Comparison of ENCODE assay signal across 20 cellular contexts in the genomic region with DNA sequence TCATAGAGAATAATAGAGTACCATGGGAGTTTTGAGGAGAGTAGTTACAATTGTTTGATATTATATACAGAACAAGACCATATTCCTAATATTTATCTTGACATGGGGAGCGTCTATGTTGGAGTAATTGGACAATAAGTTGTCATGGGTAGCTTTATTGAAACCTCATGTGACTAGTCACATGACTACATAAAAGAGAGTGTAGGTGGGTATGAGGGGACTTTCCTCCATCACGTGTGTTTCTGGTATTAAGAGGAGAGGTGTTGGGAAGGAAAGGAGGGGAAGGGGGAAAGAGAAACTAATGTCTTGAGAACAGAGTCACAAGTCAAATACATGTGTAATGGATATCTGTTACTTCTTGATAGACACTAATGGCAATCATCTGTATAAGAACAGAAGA. TPM values are rescaled to one million over a fixed set of nuclear protein-coding genes. Genes with fewer than 3 reads are reported as not detected.
DNase-seq lines count a peak whose midpoint lies in the region; ATAC-seq, FAIRE-seq and TF ChIP-seq lines count a peak whose summit lies in the region.
"Had no signal": no experiment of that assay in that cellular context is flagged by ENCODE, and none has a peak within 500 bp of the region (broad histone marks: within the 10 kb centered on the region; RNA-seq: fewer than 3 reads in every experiment).

No MANE protein-coding gene starts in this region.

- DNase-seq in HepG2 (ENCODE audit: low spot score) (no peak), right lobe of liver (no peak), RWPE2 (ENCODE audit: low spot score) (no peak), foreskin keratinocyte (no peak), tibial artery (no peak), NCI-H1417 (lab: John Stamatoyannopoulos, UW) (no peak)
- no peak for DNase-seq in stimulated activated CD4-positive, alpha-beta T cell treated with anti-CD3 and anti-CD28 coated beads, Interleukin-15, amount 100 ng/mL, for 24 hours
- DNase-seq: DMS79, GM23248, HCEC 1CT, KBM-7, NCI-H187 treated with DMSO at 0.1 percent for 48 hours, NCI-H2227 treated with DMSO at 0.1 percent for 48 hours, NCI-H510A treated with DMSO at 0.1 percent for 48 hours, NCI-H774, RPMI8226, SIG-M5 had no signal

- H3K4me3 ChIP-seq in HepG2 (replicated peaks in 1 of 3; ENCODE audit: insufficient read depth in 1 of 3, low read depth in 2 of 3, low read length in 3 of 3) = no peak overlapping the region
- no peak overlapping the region for H3K4me3 ChIP-seq in right lobe of liver
- H3K4me3 ChIP-seq in RWPE2 (ENCODE audit: severe bottlenecking) = no peak overlapping the region
- no peak overlapping the region for H3K4me3 ChIP-seq in tibial artery
- H3K4me3 ChIP-seq: BLaER1 treated with 17β-estradiol and CSF1 and Interleukin-3, amounts not matched to agents 10 nM and 100 nM; GM23248 had no signal

- no peak overlapping the region for H2AFZ ChIP-seq in HepG2 (ENCODE audit: low read length)
- H2AFZ ChIP-seq: GM23248 had no signal

- intact Hi-C loops in HepG2 (cut with micrococcal nuclease; ENCODE audit: unreplicated experiment) = loop anchor here (5.0 kb wide), 1 partner anchor 32 kb away; no protein-coding TSS in a partner anchor
- intact Hi-C loops in right lobe of liver (cut with DNase I) = no loop called here
- intact Hi-C loops in tibial artery (cut with DNase I; ENCODE audit: low total_unique reads) = no loop called here

- TF ChIP-seq CTCF in HepG2 (CRISPR knock-in tag; IDR thresholded peaks at IDR 0.05) = no peak
- no peak for TF ChIP-seq CTCF in right lobe of liver (IDR thresholded peaks at IDR 0.05)
- no peak for TF ChIP-seq CTCF in RWPE2 (IDR thresholded peaks at IDR 0.05; ENCODE audit: poor library complexity, severe bottlenecking)
- TF ChIP-seq CTCF in foreskin keratinocyte (conservative IDR thresholded peaks at IDR 0.05) = no peak
- TF ChIP-seq CTCF in tibial artery (IDR thresholded peaks at IDR 0.05) = no peak

- FAIRE-seq in HepG2 (lab: Jason Lieb, UNC) = no peak
- FAIRE-seq: D721Med had no signal

- H3K36me3 ChIP-seq in HepG2 (replicated peaks in 1 of 2; ENCODE audit: control insufficient read depth in 1 of 2, insufficient read depth in 2 of 2, low read length in 2 of 2) (no peaks in the 10 kb centered on the region), right lobe of liver (no peaks in the 10 kb centered on the region), RWPE2 (ENCODE audit: low read depth) (peaks cover 7% of the 10 kb centered on the region), tibial artery (no peaks in the 10 kb centered on the region)
- H3K36me3 ChIP-seq: BLaER1 treated with 17β-estradiol and CSF1 and Interleukin-3, amounts not matched to agents 10 nM and 100 nM had no signal

- no peak overlapping the region for H3K27ac ChIP-seq in HepG2 (ENCODE audit: extremely low read length, insufficient read depth, low read length)
- no peak overlapping the region for H3K27ac ChIP-seq in right lobe of liver
- H3K27ac ChIP-seq in RWPE2 (ENCODE audit: poor library complexity, severe bottlenecking) = peak overlapping the region; percentile 96
- peak overlapping the region; percentile 8 for H3K27ac ChIP-seq in foreskin keratinocyte
- peak overlapping the region; percentile 10 to 66 for H3K27ac ChIP-seq in tibial artery
- H3K27ac ChIP-seq: GM23248 had no signal

- CTCF ChIA-PET in HepG2 (lab: Yijun Ruan, JAX; ENCODE audit: low intra/inter-chr PET ratio, low total read pairs) = no interaction called here

- TF ChIP-seq POLR2A in HepG2 (IDR thresholded peaks at IDR 0.05; ENCODE audit: insufficient read depth in 1 of 2, low read depth in 2 of 2, low read length in 2 of 2) = no peak
- TF ChIP-seq POLR2A in right lobe of liver (IDR thresholded peaks at IDR 0.05) = no peak

- BruUV-seq in HepG2 (replicated peaks; lab: Mats Ljungman, UMichigan) = no TSS peak

- H3K4me2 ChIP-seq in HepG2 (ENCODE audit: low read depth, low read length) = no peak overlapping the region

- POLR2A ChIA-PET in HepG2 (lab: Yijun Ruan, JAX) = no interaction called here

- peaks cover 43% of the 10 kb centered on the region for H3K79me2 ChIP-seq in HepG2 (ENCODE audit: insufficient read depth, low read length)

- TF ChIP-seq EP300 in HepG2 (IDR thresholded peaks at IDR 0.05; ENCODE audit: low read depth in 2 of 2, low read length in 2 of 2) = no peak
- no peak for TF ChIP-seq EP300 in HepG2 (CRISPR knock-in tag; IDR thresholded peaks at IDR 0.05; ENCODE audit: borderline replicate concordance)

- WGBS in HepG2 (ENCODE audit: low lambda C conversion rate) = 98% methylated on average over 2 of the region's 2 CpGs
- WGBS in right lobe of liver (ENCODE audit: insufficient coverage, low coverage, low lambda C conversion rate, missing lambda C conversion rate) = 94% methylated on average over 2 of the region's 2 CpGs

- no peak for TF ChIP-seq RAD21 in HepG2 (CRISPR knock-in tag; IDR thresholded peaks at IDR 0.05)

- peaks cover 11% of the 10 kb centered on the region for H3K4me1 ChIP-seq in HepG2 (ENCODE audit: insufficient read depth, low read length)
- peaks cover 0 to 24% (median 5%) of the 10 kb centered on the region in 4 donors for H3K4me1 ChIP-seq in right lobe of liver
- peaks cover 56% of the 10 kb centered on the region for H3K4me1 ChIP-seq in RWPE2 (ENCODE audit: insufficient read depth, poor library complexity, severe bottlenecking)
- H3K4me1 ChIP-seq in foreskin keratinocyte = peaks cover 42% of the 10 kb centered on the region
- H3K4me1 ChIP-seq in tibial artery = peaks cover 0 to 99% (median 34%) of the 10 kb centered on the region in 4 donors

- H3K9me3 ChIP-seq in HepG2 (ENCODE audit: low read length) (no peaks in the 10 kb centered on the region), right lobe of liver (no peaks in the 10 kb centered on the region), RWPE2 (ENCODE audit: severe bottlenecking) (no peaks in the 10 kb centered on the region), tibial artery (no peaks in the 10 kb centered on the region)
- H3K9me3 ChIP-seq: BLaER1 treated with 17β-estradiol and CSF1 and Interleukin-3, amounts not matched to agents 10 nM and 100 nM had no signal

- no peak overlapping the region for H3K9ac ChIP-seq in HepG2 (ENCODE audit: insufficient read depth, low read depth, low read length)
- H3K9ac ChIP-seq: BLaER1 treated with 17β-estradiol and CSF1 and Interleukin-3, amounts not matched to agents 10 nM and 100 nM; GM23248 had no signal

- ATAC-seq in HepG2 = no peak
- no peak for ATAC-seq in right lobe of liver
- no peak for ATAC-seq in RWPE2 (ENCODE audit: low read depth)
- no peak for ATAC-seq in foreskin keratinocyte
- no peak for ATAC-seq in HG03457 (IDR thresholded peaks at IDR 0.05; ENCODE audit: unreplicated experiment)

- 0 out of 2 replicates have a peak, but pooled peaks cover 7% of the 10 kb centered on the region for H4K20me1 ChIP-seq in HepG2 (ENCODE audit: insufficient read depth, low read length)

- H3K27me3 ChIP-seq in HepG2 (ENCODE audit: control insufficient read depth in 1 of 2, insufficient read depth in 2 of 2, low read length in 2 of 2) (no peaks in the 10 kb centered on the region; a peak in 1 of 5 replicates), right lobe of liver (no peaks in the 10 kb centered on the region), RWPE2 (ENCODE audit: insufficient read depth, poor library complexity, severe bottlenecking) (no peaks in the 10 kb centered on the region), foreskin keratinocyte (no peaks in the 10 kb centered on the region), tibial artery (no peaks in the 10 kb centered on the region)
- H3K27me3 ChIP-seq: BLaER1 treated with 17β-estradiol and CSF1 and Interleukin-3, amounts not matched to agents 10 nM and 100 nM had no signal

- in situ Hi-C loops in HepG2 (cut with HindIII; ENCODE audit: extremely low pct_ligation_motif_present, low pct_unique_long_range_greater_than_20kb) = no loop called here

TF ChIP-seq in HepG2, 621 proteins besides CTCF, POLR2A, EP300 and RAD21:
- TF ChIP-seq HNRNPK (IDR thresholded peaks at IDR 0.05; ENCODE audit: low read depth, low read length, poor library complexity, severe bottlenecking) (peak; percentile 75), ZNF776 (CRISPR knock-in tag; IDR thresholded peaks at IDR 0.05) (no peak)

RNA-seq across cellular contexts. Expression of a gene that starts 33.1 kb away (rescaled TPM):
- 52.8 and 70.2 TPM in 2 replicates for total RNA-seq in HepG2 (2016; rRNA removed; fragmentation: Illumina TruSeq; extraction: Trizol)
- 11.2 and 14.5 TPM in 2 replicates for total RNA-seq in HepG2 (2016; cell fraction: cytosol; rRNA removed; fragmentation: Illumina TruSeq; extraction: Trizol; ENCODE audit: low read depth)
- 52.2 and 54.1 TPM in 2 replicates for total RNA-seq in HepG2 (2016; cell fraction: insoluble cytoplasmic fraction; rRNA removed; fragmentation: Illumina TruSeq; extraction: Trizol)
- total RNA-seq in HepG2 (2016; cell fraction: membrane; rRNA removed; fragmentation: Illumina TruSeq; extraction: Trizol) = 17.9 and 18.7 TPM in 2 replicates
- 88.4 and 102 TPM in 2 replicates for total RNA-seq in HepG2 (2016; cell fraction: nucleus; rRNA removed; fragmentation: Illumina TruSeq; extraction: Trizol)
- 107 and 119 TPM in 2 replicates for polyA plus RNA-seq in HepG2 (2011; rRNA removed)
- 76.4 TPM in 2 replicates for polyA plus RNA-seq in HepG2 (2011; cell fraction: cytosol; rRNA removed)
- polyA plus RNA-seq in HepG2 (2011; cell fraction: nucleus; rRNA removed) = 70.2 and 73.2 TPM in 2 replicates
- 49.7 and 51.7 TPM in 2 replicates for polyA plus RNA-seq in HepG2 (2012)
- 3.8 and 5.4 TPM in 2 replicates for polyA plus RNA-seq in HepG2 (2016; cell fraction: cytosol; fragmentation: Illumina TruSeq; extraction: Trizol; ENCODE audit: low read depth)
- 43.1 and 47.2 TPM in 2 replicates for polyA plus RNA-seq in HepG2 (2016; cell fraction: insoluble cytoplasmic fraction; fragmentation: Illumina TruSeq; extraction: Trizol; ENCODE audit: low read depth)
- 10.0 and 10.3 TPM in 2 replicates for polyA plus RNA-seq in HepG2 (2016; cell fraction: membrane; fragmentation: Illumina TruSeq; extraction: Trizol; ENCODE audit: low read depth)
- polyA plus RNA-seq in HepG2 (2016; cell fraction: nucleus; fragmentation: Illumina TruSeq; extraction: Trizol; ENCODE audit: insufficient read depth, low read depth) = 37.0 and 39.1 TPM in 2 replicates
- polyA minus RNA-seq in HepG2 (2011; rRNA and poly(A)+ RNA removed; ENCODE audit: low replicate concordance) = 133 and 288 TPM in 2 replicates
- polyA minus RNA-seq in HepG2 (2011; cell fraction: cytosol; rRNA and poly(A)+ RNA removed) = 49.8 and 79.5 TPM in 2 replicates
- polyA minus RNA-seq in HepG2 (2011; cell fraction: nucleus; rRNA and poly(A)+ RNA removed) = 358 and 434 TPM in 2 replicates
- 100 to 1,000 TPM in 3 of 6 experiments, 10 to 100 TPM in 3; 71.9 to 135 (median 101) TPM for total RNA-seq in right lobe of liver
- total RNA-seq in foreskin keratinocyte = 119 and 137 TPM in 2 replicates
- polyA plus RNA-seq in foreskin keratinocyte = 24.2 and 26.2 TPM in 2 replicates

Comparison
In these comparisons a context has a peak if more than half of its experiments do, and no peak if none do; other contexts are left out.
1. H3K27ac ChIP-seq: peak in RWPE2 (single experiment), foreskin keratinocyte (single experiment) and tibial artery (2 of 2); none in HepG2 (single experiment) and right lobe of liver (0 of 3).